In genomic region chr1:166855558-166855957, GRCh38 we compare ENCODE assay signal across 18 cellular contexts. TPM values are rescaled to one million over a fixed set of nuclear protein-coding genes. Genes with fewer than 3 reads are reported as not detected.
DNase-seq lines count a peak whose midpoint lies in the region; ATAC-seq, FAIRE-seq and TF ChIP-seq lines count a peak whose summit lies in the region.
"Had no signal": no experiment of that assay in that cellular context is flagged by ENCODE, and none has a peak within 500 bp of the region (broad histone marks: within the 10 kb centered on the region; RNA-seq: fewer than 3 reads in every experiment).

No MANE protein-coding gene starts in this region.

- POLR2A ChIA-PET in activated CD8-positive, alpha-beta T cell treated with anti-CD3 and anti-CD28 coated beads for 36 hours (lab: Charles Lee): interaction anchor here (2.6 kb wide), 1 partner anchor 16 kb away, joined by 19 read pairs; the partner anchor contains the start of gene POGK
- POLR2A ChIA-PET in activated CD8-positive, alpha-beta T cell treated with anti-CD3 and anti-CD28 coated beads, Interleukin-2, amount 10 ng/mL, durations not matched to agents 7 days and 5 days (lab: Charles Lee): interaction anchor here (0.9 kb wide), 1 partner anchor 14 kb away, joined by 4 read pairs; no protein-coding TSS in a partner anchor
- POLR2A ChIA-PET in K562 (lab: Yijun Ruan, JAX): interaction anchor here (0.6 to 1.7 kb wide), 4 partner anchors 15 to 161 kb away, joined by 3 to 7 read pairs (median 4); no protein-coding TSS in a partner anchor
- POLR2A ChIA-PET in activated CD4-positive, alpha-beta memory T cell treated with anti-CD3 and anti-CD28 coated beads for 36 hours (lab: Charles Lee): no interaction called here

- peaks cover 56% of the 10 kb centered on the region for H3K36me3 Mint-ChIP-seq in activated CD8-positive, alpha-beta T cell treated with anti-CD3 and anti-CD28 coated beads for 36 hours (ENCODE audit: low read depth)
- H3K36me3 Mint-ChIP-seq in activated CD8-positive, alpha-beta T cell treated with anti-CD3 and anti-CD28 coated beads, Interleukin-2, amount 10 ng/mL, durations not matched to agents 7 days and 5 days (ENCODE audit: low read depth): peaks cover 63% of the 10 kb centered on the region
- H3K36me3 Mint-ChIP-seq in activated CD4-positive, alpha-beta memory T cell treated with anti-CD3 and anti-CD28 coated beads for 36 hours: peaks cover 58% of the 10 kb centered on the region

- TF ChIP-seq POLR2A in K562 (conservative IDR thresholded peaks at IDR 0.05): peak; percentile 52; the same call in 1 of the 2 replicates

- H3K27ac Mint-ChIP-seq in activated CD8-positive, alpha-beta T cell treated with anti-CD3 and anti-CD28 coated beads for 36 hours: peak overlapping the region; percentile 53
- no peak overlapping the region for H3K27ac Mint-ChIP-seq in activated CD8-positive, alpha-beta T cell treated with anti-CD3 and anti-CD28 coated beads, Interleukin-2, amount 10 ng/mL, durations not matched to agents 7 days and 5 days
- no peak overlapping the region for H3K27ac Mint-ChIP-seq in stimulated activated naive CD8-positive, alpha-beta T cell treated with anti-CD3 and anti-CD28 coated beads, Interleukin-15, amount 100 ng/mL, for 72 hours
- H3K27ac Mint-ChIP-seq in activated CD4-positive, alpha-beta memory T cell treated with anti-CD3 and anti-CD28 coated beads for 36 hours: no peak overlapping the region
- H3K27ac Mint-ChIP-seq: CD4-positive, CD25-positive, alpha-beta regulatory T cell had no signal

- CTCF ChIA-PET in activated CD8-positive, alpha-beta T cell treated with anti-CD3 and anti-CD28 coated beads for 36 hours (lab: Charles Lee): no interaction called here
- CTCF ChIA-PET in activated CD8-positive, alpha-beta T cell treated with anti-CD3 and anti-CD28 coated beads, Interleukin-2, amount 10 ng/mL, durations not matched to agents 7 days and 5 days (lab: Charles Lee): interaction anchor here (1.0 kb wide), 1 partner anchor 203 kb away, joined by 3 read pairs; no protein-coding TSS in a partner anchor
- CTCF ChIA-PET in K562 (lab: Yijun Ruan, JAX; ENCODE audit: low intra/inter-chr PET ratio): no interaction called here
- CTCF ChIA-PET in activated CD4-positive, alpha-beta memory T cell treated with anti-CD3 and anti-CD28 coated beads for 36 hours (lab: Charles Lee): no interaction called here

- TF ChIP-seq EP300 in K562 (IDR thresholded peaks at IDR 0.05; ENCODE audit: low read length): no peak

- intact Hi-C loops in activated CD8-positive, alpha-beta T cell treated with anti-CD3 and anti-CD28 coated beads for 36 hours (cut with micrococcal nuclease): no loop called here
- intact Hi-C loops in K562 (cut with micrococcal nuclease): no loop called here
- intact Hi-C loops in activated CD4-positive, alpha-beta memory T cell treated with anti-CD3 and anti-CD28 coated beads for 36 hours (cut with micrococcal nuclease): loop anchor here (10.0 kb wide), 1 partner anchor 1091 kb away; the partner anchor contains the start of gene TMCO1

- no peaks in the 10 kb centered on the region for H3K9me3 Mint-ChIP-seq in activated CD8-positive, alpha-beta T cell treated with anti-CD3 and anti-CD28 coated beads for 36 hours
- H3K9me3 Mint-ChIP-seq in activated CD8-positive, alpha-beta T cell treated with anti-CD3 and anti-CD28 coated beads, Interleukin-2, amount 10 ng/mL, durations not matched to agents 7 days and 5 days (ENCODE audit: insufficient read depth): no peaks in the 10 kb centered on the region
- H3K9me3 Mint-ChIP-seq in stimulated activated naive CD8-positive, alpha-beta T cell treated with anti-CD3 and anti-CD28 coated beads, Interleukin-15, amount 100 ng/mL, for 72 hours: no peaks in the 10 kb centered on the region
- H3K9me3 Mint-ChIP-seq in activated CD4-positive, alpha-beta memory T cell treated with anti-CD3 and anti-CD28 coated beads for 36 hours: no peaks in the 10 kb centered on the region
- H3K9me3 Mint-ChIP-seq: CD4-positive, CD25-positive, alpha-beta regulatory T cell had no signal

- H3K27me3 Mint-ChIP-seq in activated CD8-positive, alpha-beta T cell treated with anti-CD3 and anti-CD28 coated beads for 36 hours: no peaks in the 10 kb centered on the region
- H3K27me3 Mint-ChIP-seq in activated CD8-positive, alpha-beta T cell treated with anti-CD3 and anti-CD28 coated beads, Interleukin-2, amount 10 ng/mL, durations not matched to agents 7 days and 5 days (ENCODE audit: low read depth): no peaks in the 10 kb centered on the region
- no peaks in the 10 kb centered on the region for H3K27me3 Mint-ChIP-seq in stimulated activated naive CD8-positive, alpha-beta T cell treated with anti-CD3 and anti-CD28 coated beads, Interleukin-15, amount 100 ng/mL, for 72 hours
- H3K27me3 Mint-ChIP-seq in activated CD4-positive, alpha-beta memory T cell treated with anti-CD3 and anti-CD28 coated beads for 36 hours: no peaks in the 10 kb centered on the region
- H3K27me3 Mint-ChIP-seq: CD4-positive, CD25-positive, alpha-beta regulatory T cell had no signal

- no peaks in the 10 kb centered on the region for H3K9me1 ChIP-seq in K562 (ENCODE audit: control insufficient read depth, insufficient read depth, low read length)

- no peaks in the 10 kb centered on the region for H3K9me3 ChIP-seq in K562 (replicated peaks; ENCODE audit: control insufficient read depth, insufficient read depth, low read depth, low read length)
- H3K9me3 ChIP-seq: BE2C had no signal

- 91% methylated on average over 3 of the region's 3 CpGs for WGBS in K562 (ENCODE audit: insufficient coverage, low coverage, missing lambda C conversion rate)

- H4K20me1 ChIP-seq in K562 (replicated peaks; ENCODE audit: control insufficient read depth, insufficient read depth, low read length): no peaks in the 10 kb centered on the region

- ATAC-seq in activated CD8-positive, alpha-beta T cell treated with anti-CD3 and anti-CD28 coated beads for 36 hours: no peak
- no peak for ATAC-seq in activated CD8-positive, alpha-beta T cell treated with anti-CD3 and anti-CD28 coated beads, Interleukin-2, amount 10 ng/mL, durations not matched to agents 7 days and 5 days
- ATAC-seq in stimulated activated naive CD8-positive, alpha-beta T cell treated with anti-CD3 and anti-CD28 coated beads, Interleukin-15, Interleukin-2, amounts not matched to agents 100 U/mL and 50 U/mL, for 24 hours: peak; percentile 46
- no peak for ATAC-seq in stimulated activated naive CD8-positive, alpha-beta T cell treated with anti-CD3 and anti-CD28 coated beads, Interleukin-15, amount 100 ng/mL, for 72 hours
- peak; percentile 48 for ATAC-seq in K562
- ATAC-seq: Right ventricle myocardium inferior had no signal

- H3K4me1 Mint-ChIP-seq in activated CD8-positive, alpha-beta T cell treated with anti-CD3 and anti-CD28 coated beads for 36 hours (ENCODE audit: low read depth): peaks cover 29% of the 10 kb centered on the region
- H3K4me1 Mint-ChIP-seq in activated CD8-positive, alpha-beta T cell treated with anti-CD3 and anti-CD28 coated beads, Interleukin-2, amount 10 ng/mL, durations not matched to agents 7 days and 5 days (ENCODE audit: low read depth): peaks cover 4% of the 10 kb centered on the region
- H3K4me1 Mint-ChIP-seq in stimulated activated naive CD8-positive, alpha-beta T cell treated with anti-CD3 and anti-CD28 coated beads, Interleukin-15, amount 100 ng/mL, for 72 hours: peaks cover 37% of the 10 kb centered on the region
- peaks cover 41% of the 10 kb centered on the region for H3K4me1 Mint-ChIP-seq in activated CD4-positive, alpha-beta memory T cell treated with anti-CD3 and anti-CD28 coated beads for 36 hours (ENCODE audit: low read depth)

- H3K9ac ChIP-seq in K562 (ENCODE audit: insufficient read depth in 1 of 2, low read depth in 2 of 2, low read length in 2 of 2): no peak overlapping the region

- no peak overlapping the region for H3K4me3 ChIP-seq in K562

- H3K4me2 ChIP-seq in K562 (ENCODE audit: insufficient read depth, low read length): no peak overlapping the region

- no peak overlapping the region for H3K27ac ChIP-seq in K562 (ENCODE audit: extremely low read depth, low read depth, low read length)

- no peak for FAIRE-seq in K562 (lab: Jason Lieb, UNC)

- no peak for TF ChIP-seq CTCF in activated CD8-positive, alpha-beta T cell treated with anti-CD3 and anti-CD28 coated beads for 36 hours (IDR thresholded peaks at IDR 0.05)
- TF ChIP-seq CTCF in K562 (IDR thresholded peaks at IDR 0.05 in 2 of 3, conservative IDR thresholded peaks at IDR 0.05 in 1 of 3; ENCODE audit: insufficient read depth in 2 of 3, low read depth in 1 of 3, low read length in 3 of 3): no peak

- no peaks in the 10 kb centered on the region for H3K79me2 ChIP-seq in K562 (ENCODE audit: control insufficient read depth, insufficient read depth, low read length)

- no peak for DNase-seq in activated CD8-positive, alpha-beta T cell treated with anti-CD3 and anti-CD28 coated beads for 36 hours
- no peak for DNase-seq in activated CD8-positive, alpha-beta T cell treated with anti-CD3 and anti-CD28 coated beads, Interleukin-2, amount 10 ng/mL, durations not matched to agents 7 days and 5 days
- DNase-seq in stimulated activated naive CD8-positive, alpha-beta T cell treated with anti-CD3 and anti-CD28 coated beads, Interleukin-15, Interleukin-2, amounts not matched to agents 100 U/mL and 50 U/mL, for 24 hours: no peak
- no peak for DNase-seq in stimulated activated naive CD8-positive, alpha-beta T cell treated with anti-CD3 and anti-CD28 coated beads, Interleukin-15, amount 100 ng/mL, for 72 hours
- DNase-seq in K562 (ENCODE audit: extremely low read depth in 1 of 4, low spot score in 3 of 4) (no peak), ureter (ENCODE audit: low spot score) (no peak), SHP77 (lab: John Stamatoyannopoulos, UW) (no peak)
- no peak for DNase-seq in activated CD4-positive, alpha-beta memory T cell treated with anti-CD3 and anti-CD28 coated beads for 36 hours
- DNase-seq: BE2C; CD4-positive, CD25-positive, alpha-beta regulatory T cell; DMS153; GF-D8; NCI-H1092 treated with DMSO at 0.1 percent for 48 hours; NCI-H146; NCI-H2029 treated with DMSO at 0.1 percent for 48 hours; NCI-H2171; NCI-H526 had no signal

- in situ Hi-C loops in K562 (cut with MboI): no loop called here

- no peak for TF ChIP-seq RAD21 in K562 (CRISPR knock-in tag; conservative IDR thresholded peaks at IDR 0.05 in 1 of 2, IDR thresholded peaks at IDR 0.05 in 1 of 2)

- no peaks in the 10 kb centered on the region; a peak in 1 of 5 replicates for H3K4me1 ChIP-seq in K562 (replicated peaks in 1 of 2; ENCODE audit: control insufficient read depth in 2 of 2, insufficient read depth in 2 of 2, low read length in 2 of 2)
- H3K4me1 ChIP-seq: BE2C had no signal

- H3K36me3 ChIP-seq in K562 (ENCODE audit: control insufficient read depth, insufficient read depth, low read length): peaks cover 100% of the 10 kb centered on the region

- no peak overlapping the region for H2AFZ ChIP-seq in K562 (ENCODE audit: low read depth, low read length)

- H3K27me3 ChIP-seq in K562 (ENCODE audit: control insufficient read depth in 2 of 2, insufficient read depth in 2 of 2, low read length in 2 of 2): no peaks in the 10 kb centered on the region
- H3K27me3 ChIP-seq: BE2C had no signal

- no TSS peak for BruUV-seq in K562 (replicated peaks; lab: Mats Ljungman, UMichigan)

- H3K4me3 Mint-ChIP-seq in activated CD8-positive, alpha-beta T cell treated with anti-CD3 and anti-CD28 coated beads for 36 hours: no peak overlapping the region
- no peak overlapping the region for H3K4me3 Mint-ChIP-seq in activated CD8-positive, alpha-beta T cell treated with anti-CD3 and anti-CD28 coated beads, Interleukin-2, amount 10 ng/mL, durations not matched to agents 7 days and 5 days
- no peak overlapping the region for H3K4me3 Mint-ChIP-seq in stimulated activated naive CD8-positive, alpha-beta T cell treated with anti-CD3 and anti-CD28 coated beads, Interleukin-15, amount 100 ng/mL, for 72 hours
- no peak overlapping the region for H3K4me3 Mint-ChIP-seq in activated CD4-positive, alpha-beta memory T cell treated with anti-CD3 and anti-CD28 coated beads for 36 hours
- H3K4me3 Mint-ChIP-seq: CD4-positive, CD25-positive, alpha-beta regulatory T cell had no signal

RNA-seq across cellular contexts. Expression of gene POGK, which starts 16.3 kb away (rescaled TPM):
- 10 to 100 TPM; 33.6 to 34.4 TPM for total RNA-seq in activated CD8-positive, alpha-beta T cell treated with anti-CD3 and anti-CD28 coated beads for 36 hours
- total RNA-seq in activated CD8-positive, alpha-beta T cell treated with anti-CD3 and anti-CD28 coated beads, Interleukin-2, amount 10 ng/mL, durations not matched to agents 7 days and 5 days: 10 to 100 TPM; 37.6 to 39.8 TPM
- 19.4 and 25.5 TPM in 2 replicates for total RNA-seq in K562 (2011; cell fraction: chromatin; rRNA removed; ENCODE audit: low replicate concordance)
- total RNA-seq in K562 (2011; cell fraction: nucleolus; rRNA removed): 13.3 and 15.5 TPM in 2 replicates
- total RNA-seq in K562 (2011; cell fraction: nucleoplasm; rRNA removed): 21.6 and 38.7 TPM in 2 replicates
- total RNA-seq in K562 (2014; rRNA removed): 24.3 and 30.4 TPM in 2 replicates
- 30.9 and 31.0 TPM in 2 replicates for total RNA-seq in K562 (2014; rRNA removed; fragmentation: Illumina TruSeq; extraction: Trizol)
- 41.0 and 44.5 TPM in 2 replicates for total RNA-seq in K562 (2015; rRNA removed; fragmentation: Illumina TruSeq; extraction: Trizol)
- 34.6 and 35.6 TPM in 2 replicates for total RNA-seq in K562 (2021)
- polyA plus RNA-seq in K562 (2011; rRNA removed): 11.5 and 12.5 TPM in 2 replicates
- polyA plus RNA-seq in K562 (2011; cell fraction: cytosol; rRNA removed): 8.6 and 14.1 TPM in 2 replicates
- polyA plus RNA-seq in K562 (2011; cell fraction: nucleus; rRNA removed): 27.0 and 31.8 TPM in 2 replicates
- polyA plus RNA-seq in K562 (2012): 18.6 and 22.8 TPM in 2 replicates
- polyA plus RNA-seq in K562 (2014; fragmentation: Illumina TruSeq; extraction: Trizol): 24.6 and 30.8 TPM in 2 replicates
- polyA plus RNA-seq in K562 (2014; fragmentation: Nextera tagmentation; extraction: Ambion mirVana): 1 to 10 TPM; 6.1 to 8.1 TPM
- polyA plus RNA-seq in K562 (2014; rRNA removed): 15.7 and 20.1 TPM in 2 replicates
- 29.8 and 30.3 TPM in 2 replicates for polyA minus RNA-seq in K562 (2011; rRNA and poly(A)+ RNA removed)
- polyA minus RNA-seq in K562 (2011; cell fraction: cytosol; rRNA and poly(A)+ RNA removed): 19.1 and 22.8 TPM in 2 replicates
- polyA minus RNA-seq in K562 (2011; cell fraction: nucleus; rRNA and poly(A)+ RNA removed): 17.4 and 27.2 TPM in 2 replicates
- total RNA-seq in activated CD4-positive, alpha-beta memory T cell treated with anti-CD3 and anti-CD28 coated beads for 36 hours: 10 to 100 TPM; 43.0 to 43.1 TPM
- total RNA-seq in ureter: 70.0 TPM

RNA-seq across cellular contexts. Expression of gene TADA1, which starts 20.5 kb away (rescaled TPM):
- 10 to 100 TPM; 14.3 to 15.7 TPM for total RNA-seq in activated CD8-positive, alpha-beta T cell treated with anti-CD3 and anti-CD28 coated beads for 36 hours
- 10 to 100 TPM; 12.9 to 13.6 TPM for total RNA-seq in activated CD8-positive, alpha-beta T cell treated with anti-CD3 and anti-CD28 coated beads, Interleukin-2, amount 10 ng/mL, durations not matched to agents 7 days and 5 days
- total RNA-seq in K562 (2011; cell fraction: chromatin; rRNA removed; ENCODE audit: low replicate concordance): 14.9 and 32.5 TPM in 2 replicates
- 8.2 and 11.6 TPM in 2 replicates for total RNA-seq in K562 (2011; cell fraction: nucleolus; rRNA removed)
- total RNA-seq in K562 (2011; cell fraction: nucleoplasm; rRNA removed): 17.5 and 30.8 TPM in 2 replicates
- total RNA-seq in K562 (2014; rRNA removed): 15.9 and 18.8 TPM in 2 replicates
- 28.7 and 32.5 TPM in 2 replicates for total RNA-seq in K562 (2014; rRNA removed; fragmentation: Illumina TruSeq; extraction: Trizol)
- total RNA-seq in K562 (2015; rRNA removed; fragmentation: Illumina TruSeq; extraction: Trizol): 27.3 and 27.7 TPM in 2 replicates
- total RNA-seq in K562 (2021): 20.5 and 21.2 TPM in 2 replicates
- polyA plus RNA-seq in K562 (2011; rRNA removed): 42.9 and 43.1 TPM in 2 replicates
- polyA plus RNA-seq in K562 (2011; cell fraction: cytosol; rRNA removed): 17.2 and 32.7 TPM in 2 replicates
- polyA plus RNA-seq in K562 (2011; cell fraction: nucleus; rRNA removed): 27.0 and 37.4 TPM in 2 replicates
- polyA plus RNA-seq in K562 (2012): 13.6 and 22.2 TPM in 2 replicates
- polyA plus RNA-seq in K562 (2014; fragmentation: Illumina TruSeq; extraction: Trizol): 28.4 and 35.2 TPM in 2 replicates
- 10 to 100 TPM; 62.6 to 76.5 TPM for polyA plus RNA-seq in K562 (2014; fragmentation: Nextera tagmentation; extraction: Ambion mirVana)
- 18.6 and 24.1 TPM in 2 replicates for polyA plus RNA-seq in K562 (2014; rRNA removed)
- polyA minus RNA-seq in K562 (2011; rRNA and poly(A)+ RNA removed): 39.7 and 45.5 TPM in 2 replicates
- 15.5 and 15.6 TPM in 2 replicates for polyA minus RNA-seq in K562 (2011; cell fraction: cytosol; rRNA and poly(A)+ RNA removed)
- polyA minus RNA-seq in K562 (2011; cell fraction: nucleus; rRNA and poly(A)+ RNA removed): 7.5 and 16.2 TPM in 2 replicates
- total RNA-seq in activated CD4-positive, alpha-beta memory T cell treated with anti-CD3 and anti-CD28 coated beads for 36 hours: 10 to 100 TPM; 16.9 to 18.3 TPM
- total RNA-seq in ureter: 11.1 TPM

Comparison
In these comparisons a context has a peak if more than half of its experiments do, and no peak if none do; other contexts are left out.
1. ATAC-seq: peak in stimulated activated naive CD8-positive, alpha-beta T cell treated with anti-CD3 and anti-CD28 coated beads, Interleukin-15, Interleukin-2, amounts not matched to agents 100 U/mL and 50 U/mL, for 24 hours (single experiment) and K562 (single experiment); none in activated CD8-positive, alpha-beta T cell treated with anti-CD3 and anti-CD28 coated beads for 36 hours (single experiment), activated CD8-positive, alpha-beta T cell treated with anti-CD3 and anti-CD28 coated beads, Interleukin-2, amount 10 ng/mL, durations not matched to agents 7 days and 5 days (single experiment) and stimulated activated naive CD8-positive, alpha-beta T cell treated with anti-CD3 and anti-CD28 coated beads, Interleukin-15, amount 100 ng/mL, for 72 hours (single experiment).